Comparison of ENCODE assay signal across 12 cellular contexts in the genomic region with DNA sequence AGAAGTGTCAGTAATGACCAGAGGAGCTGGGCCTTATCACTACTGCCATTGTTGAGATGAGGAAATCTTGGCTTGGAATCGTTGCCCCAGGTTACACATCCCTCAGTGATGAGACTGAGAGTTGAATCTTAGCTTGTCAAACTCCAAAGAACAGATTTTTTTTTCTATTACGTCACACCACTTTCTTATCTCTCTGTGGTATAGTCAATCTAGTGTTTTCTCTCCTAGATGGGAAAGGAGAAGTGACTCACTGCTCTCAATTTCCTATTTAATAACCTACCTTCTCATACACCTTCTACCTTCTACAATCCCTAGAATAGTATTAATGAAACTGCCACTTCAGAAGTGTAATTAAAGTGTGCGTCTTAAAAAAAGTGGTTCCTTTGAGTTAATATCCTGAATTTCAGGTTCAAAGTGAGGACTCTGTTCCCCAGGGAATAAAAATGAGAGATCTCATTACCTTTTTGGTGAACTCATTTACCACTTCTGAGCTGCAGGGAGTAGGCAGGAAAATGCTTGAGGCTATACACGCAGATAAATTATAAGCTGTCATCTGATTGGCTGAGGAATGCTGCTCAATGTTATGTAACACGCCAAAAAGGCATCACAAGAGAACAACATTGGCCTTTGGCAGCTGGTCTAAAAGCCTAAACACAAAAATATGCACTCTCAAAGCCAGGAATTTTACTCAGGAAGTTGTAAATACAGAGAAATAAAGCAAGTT. TPM values are rescaled to one million over a fixed set of nuclear protein-coding genes. Genes with fewer than 3 reads are reported as not detected.
DNase-seq lines count a peak whose midpoint lies in the region; ATAC-seq and TF ChIP-seq lines count a peak whose summit lies in the region.
"Had no signal": no experiment of that assay in that cellular context is flagged by ENCODE, and none has a peak within 500 bp of the region (broad histone marks: within the 10 kb centered on the region; RNA-seq: fewer than 3 reads in every experiment).

No MANE protein-coding gene starts in this region.

- TF ChIP-seq CTCF in cardiac fibroblast (IDR thresholded peaks at IDR 0.05; ENCODE audit: low read depth, low read length), result no peak

- ATAC-seq in HG02970 (IDR thresholded peaks at IDR 0.05; ENCODE audit: low FRiP score, unreplicated experiment) (no peak), GM19467 (IDR thresholded peaks at IDR 0.05; ENCODE audit: unreplicated experiment) (no peak)
- ATAC-seq: gastrocnemius medialis, sciatic nerve had no signal

- no peak overlapping the region for H3K4me3 ChIP-seq in cardiac fibroblast (replicated peaks in 1 of 2; ENCODE audit: low read depth in 2 of 2, low read length in 2 of 2)
- H3K4me3 ChIP-seq: gastrocnemius medialis had no signal

- DNase-seq in GM04503 (ENCODE audit: low read depth), result peak; percentile 82
- DNase-seq in M059J (ENCODE audit: low read depth), result peak; percentile 82
- peak; percentile 79 to 90 for DNase-seq in cardiac fibroblast (ENCODE audit: low read depth in 2 of 2)
- peak; percentile 5 for DNase-seq in pons (ENCODE audit: low spot score)
- no peak for DNase-seq in DMS53 treated with DMSO at 0.1 percent for 48 hours (lab: John Stamatoyannopoulos, UW; ENCODE audit: unreplicated experiment)
- DNase-seq in stimulated activated CD4-positive, alpha-beta T cell treated with anti-CD3 and anti-CD28 coated beads, Interleukin-15, amount 100 ng/mL, for 24 hours, result no peak
- DNase-seq: DMS153, gastrocnemius medialis, NCI-H774 had no signal

RNA-seq across cellular contexts. Expression of gene MAD2L1, which starts 59.3 kb away (rescaled TPM):
- 49.7 and 97.9 TPM in 2 replicates for total RNA-seq in M059J (2014; rRNA removed; shearing (Covaris generic))

Comparison
In these comparisons a context has a peak if more than half of its experiments do, and no peak if none do; other contexts are left out.
1. DNase-seq: peak in GM04503 (single experiment), M059J (single experiment), cardiac fibroblast (2 of 2) and pons (single experiment); none in DMS53 treated with DMSO at 0.1 percent for 48 hours (single experiment) and stimulated activated CD4-positive, alpha-beta T cell treated with anti-CD3 and anti-CD28 coated beads, Interleukin-15, amount 100 ng/mL, for 24 hours (single experiment).